In the genomic region with DNA sequence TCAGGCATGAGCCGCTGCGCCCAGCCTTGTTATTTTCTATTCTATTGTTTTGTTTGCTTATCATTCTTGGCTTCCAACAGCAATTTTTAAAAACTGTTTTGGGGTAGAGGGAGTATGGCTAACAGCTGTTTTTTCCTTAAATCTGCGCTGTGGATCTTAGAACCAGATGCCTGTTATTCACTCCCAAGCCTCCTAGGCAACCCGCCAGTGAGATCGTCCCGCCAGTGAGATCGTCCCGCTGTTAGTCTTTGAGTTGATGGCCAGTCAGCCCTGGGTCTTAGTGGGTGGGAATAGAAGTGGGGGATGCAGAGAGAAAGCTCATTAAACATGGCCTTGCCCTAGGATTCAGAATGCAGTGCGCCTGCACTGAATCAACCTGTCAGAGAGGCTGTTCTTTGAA, we compare ENCODE assay signal across 19 cellular contexts.
DNase-seq lines count a peak whose midpoint lies in the region; ATAC-seq and TF ChIP-seq lines count a peak whose summit lies in the region.
"Had no signal": no experiment of that assay in that cellular context is flagged by ENCODE, and none has a peak within 500 bp of the region (broad histone marks: within the 10 kb centered on the region; RNA-seq: fewer than 3 reads in every experiment).

No MANE protein-coding gene starts in this region.

- no peak overlapping the region for H3K18ac ChIP-seq in trophoblast cell (ENCODE audit: low read length)

- H4K91ac ChIP-seq in trophoblast cell (ENCODE audit: low read depth, low read length): no peak overlapping the region

- H3K9ac ChIP-seq in HUES48 (ENCODE audit: low read depth, low read length) (no peak overlapping the region), endodermal cell (ENCODE audit: extremely low read depth, low read length, poor library complexity, severe bottlenecking) (no peak overlapping the region), trophoblast cell (ENCODE audit: low read length) (no peak overlapping the region)
- H3K9ac ChIP-seq: KMS-11 had no signal

- H3K4ac ChIP-seq in trophoblast cell (ENCODE audit: low read depth, low read length): no peak overlapping the region

- no peak overlapping the region for H2BK5ac ChIP-seq in trophoblast cell (ENCODE audit: low read depth, low read length, poor library complexity)

- H3K4me1 Mint-ChIP-seq in endodermal cell: peaks cover 28% of the 10 kb centered on the region
- no peaks in the 10 kb centered on the region for H3K4me1 Mint-ChIP-seq in activated naive CD8-positive, alpha-beta T cell treated with anti-CD3 and anti-CD28 coated beads, Interleukin-2, amount 50 U/mL, for 24 hours
- H3K4me1 Mint-ChIP-seq: activated naive CD4-positive, alpha-beta T cell treated with anti-CD3 and anti-CD28 coated beads, Interleukin-2, amount 10 ng/mL, durations not matched to agents 7 days and 5 days had no signal

- no peak overlapping the region for H3K14ac ChIP-seq in trophoblast cell (ENCODE audit: low read length)

- H2AK5ac ChIP-seq in trophoblast cell (ENCODE audit: low read length): no peak overlapping the region

- no peak for ATAC-seq in activated naive CD8-positive, alpha-beta T cell treated with anti-CD3 and anti-CD28 coated beads, Interleukin-2, amount 50 U/mL, for 24 hours

- H3K4me1 ChIP-seq in HUES48 (ENCODE audit: control insufficient read depth, insufficient read depth, low read length): peaks cover 16% of the 10 kb centered on the region
- H3K4me1 ChIP-seq in endodermal cell (ENCODE audit: control insufficient read depth, insufficient read depth, low read length): peaks cover 4% of the 10 kb centered on the region
- H3K4me1 ChIP-seq in trophoblast cell (ENCODE audit: control insufficient read depth in 1 of 2, insufficient read depth in 2 of 2, low read length in 2 of 2): peaks cover 5 to 8% of the 10 kb centered on the region in 2 experiments
- H3K4me1 ChIP-seq in A673 (ENCODE audit: insufficient read depth, low read length, poor library complexity, severe bottlenecking): no peaks in the 10 kb centered on the region
- H3K4me1 ChIP-seq: Peyer's patch, suprapubic skin had no signal

- no peak overlapping the region for H2BK120ac ChIP-seq in trophoblast cell (ENCODE audit: insufficient read depth, low read length, poor library complexity)

- CTCF ChIA-PET in A673 (lab: Charles Lee): interaction anchor here (0.6 kb wide), 1 partner anchor 29 kb away, joined by 5 read pairs; no protein-coding TSS in a partner anchor

- H3K27ac ChIP-seq in HUES48 (ENCODE audit: low read depth, low read length): peak overlapping the region; percentile 2
- peak overlapping the region; percentile 39 for H3K27ac ChIP-seq in endodermal cell (ENCODE audit: low read depth, low read length)
- peak overlapping the region; percentile 41 for H3K27ac ChIP-seq in trophoblast cell (ENCODE audit: low read depth, low read length)
- H3K27ac ChIP-seq in A673 (ENCODE audit: low read depth, low read length, poor library complexity, severe bottlenecking): no peak overlapping the region
- H3K27ac ChIP-seq: epithelial cell of prostate, KMS-11, Peyer's patch, suprapubic skin had no signal

- no peak overlapping the region for H2AFZ ChIP-seq in trophoblast cell (ENCODE audit: insufficient read depth, low read length, poor library complexity)

- intact Hi-C loops in A673 (cut with micrococcal nuclease; ENCODE audit: unreplicated experiment): no loop called here

- no peak overlapping the region for H3K23ac ChIP-seq in trophoblast cell (ENCODE audit: low read length)

- no peak overlapping the region for H4K8ac ChIP-seq in trophoblast cell (ENCODE audit: low read depth, low read length)

- H3K9me3 ChIP-seq in HUES48 (ENCODE audit: control insufficient read depth, insufficient read depth, low read length): peaks cover 20% of the 10 kb centered on the region
- peaks cover 31% of the 10 kb centered on the region for H3K9me3 ChIP-seq in endodermal cell (ENCODE audit: control insufficient read depth, low read length)
- H3K9me3 ChIP-seq in trophoblast cell (ENCODE audit: insufficient read depth, low read depth, low read length): peaks cover 9% of the 10 kb centered on the region
- H3K9me3 ChIP-seq in A673 (ENCODE audit: low read depth, low read length, poor library complexity, severe bottlenecking): peaks cover 12% of the 10 kb centered on the region

- H3K27me3 ChIP-seq in HUES48 (ENCODE audit: control insufficient read depth, insufficient read depth, low read length) (no peaks in the 10 kb centered on the region), endodermal cell (ENCODE audit: control insufficient read depth, insufficient read depth, low read length, poor library complexity, severe bottlenecking) (no peaks in the 10 kb centered on the region), trophoblast cell (ENCODE audit: insufficient read depth, low read length) (no peaks in the 10 kb centered on the region), A673 (replicated peaks; ENCODE audit: insufficient read depth, low read depth, low read length, poor library complexity) (no peaks in the 10 kb centered on the region)
- H3K27me3 ChIP-seq: Peyer's patch, suprapubic skin had no signal

- H3K79me2 ChIP-seq in trophoblast cell (ENCODE audit: control insufficient read depth, insufficient read depth, low read length, poor library complexity): no peaks in the 10 kb centered on the region

- peak overlapping the region; percentile 63 for H3K27ac Mint-ChIP-seq in endodermal cell
- no peak overlapping the region for H3K27ac Mint-ChIP-seq in activated naive CD8-positive, alpha-beta T cell treated with anti-CD3 and anti-CD28 coated beads, Interleukin-2, amount 50 U/mL, for 24 hours
- H3K27ac Mint-ChIP-seq: activated naive CD4-positive, alpha-beta T cell treated with anti-CD3 and anti-CD28 coated beads, Interleukin-2, amount 10 ng/mL, durations not matched to agents 7 days and 5 days had no signal

- H2BK12ac ChIP-seq in trophoblast cell (ENCODE audit: low read length): peak overlapping the region; percentile 89

- no peak overlapping the region for H3K4me3 ChIP-seq in HUES48 (ENCODE audit: low read depth, low read length)
- H3K4me3 ChIP-seq in endodermal cell (ENCODE audit: low read length): no peak overlapping the region
- H3K4me3 ChIP-seq in trophoblast cell (ENCODE audit: low read depth, low read length): no peak overlapping the region
- H3K4me3 ChIP-seq in A673 (ENCODE audit: low read depth, low read length, poor library complexity, severe bottlenecking): no peak overlapping the region
- H3K4me3 ChIP-seq: Peyer's patch, smooth muscle cell, suprapubic skin had no signal

- peak overlapping the region; percentile 26 for H3K4me2 ChIP-seq in trophoblast cell (ENCODE audit: low read length)
- H3K4me2 ChIP-seq: KMS-11, smooth muscle cell had no signal

- H3K27me3 Mint-ChIP-seq in endodermal cell (ENCODE audit: insufficient read depth): peaks cover 2% of the 10 kb centered on the region
- H3K27me3 Mint-ChIP-seq in activated naive CD8-positive, alpha-beta T cell treated with anti-CD3 and anti-CD28 coated beads, Interleukin-2, amount 50 U/mL, for 24 hours: no peaks in the 10 kb centered on the region
- H3K27me3 Mint-ChIP-seq: activated naive CD4-positive, alpha-beta T cell treated with anti-CD3 and anti-CD28 coated beads, Interleukin-2, amount 10 ng/mL, durations not matched to agents 7 days and 5 days had no signal

- no peak for TF ChIP-seq CTCF in endodermal cell (conservative IDR thresholded peaks at IDR 0.05)
- TF ChIP-seq CTCF in A673 (conservative IDR thresholded peaks at IDR 0.05; ENCODE audit: low read depth, low read length): no peak

- H3K36me3 Mint-ChIP-seq in endodermal cell (ENCODE audit: low read depth): peaks cover 17% of the 10 kb centered on the region
- H3K36me3 Mint-ChIP-seq in activated naive CD8-positive, alpha-beta T cell treated with anti-CD3 and anti-CD28 coated beads, Interleukin-2, amount 50 U/mL, for 24 hours (ENCODE audit: low read depth): peaks cover 3% of the 10 kb centered on the region

- no peak overlapping the region for H4K12ac ChIP-seq in trophoblast cell (ENCODE audit: low read depth, low read length)

- DNase-seq in endodermal cell (peak; percentile 79), iPS-NIHi7 (ENCODE audit: extremely low spot score) (peak; percentile 53), trophoblast cell (no peak), RKO (ENCODE audit: low spot score) (no peak), NCI-H510A treated with DMSO at 0.1 percent for 48 hours (lab: John Stamatoyannopoulos, UW) (no peak), A673 (ENCODE audit: low spot score) (no peak)
- no peak for DNase-seq in activated naive CD8-positive, alpha-beta T cell treated with anti-CD3 and anti-CD28 coated beads, Interleukin-2, amount 50 U/mL, for 24 hours
- DNase-seq: activated CD4-positive, alpha-beta T cell treated with anti-CD3 and anti-CD28 coated beads, Interleukin-2, amount 50 U/mL, for 1 hour; activated naive CD4-positive, alpha-beta T cell treated with anti-CD3 and anti-CD28 coated beads, Interleukin-2, amount 10 ng/mL, durations not matched to agents 7 days and 5 days; kidney glomerular epithelial cell; NCI-H1048; NCI-H2171; Peyer's patch; posterior cingulate gyrus had no signal

- 61 to 90% methylated on average over 2 to 9 of the region's 9 CpGs for WGBS in endodermal cell (ENCODE audit: insufficient coverage in 1 of 2, insufficient read length in 1 of 2), 2 experiments
- no CpG with 5 or more reads among the region's 9 CpGs for WGBS in trophoblast cell (ENCODE audit: extremely low coverage, insufficient coverage, insufficient read length)

- H3K79me1 ChIP-seq in trophoblast cell (ENCODE audit: low read length): peaks cover 8% of the 10 kb centered on the region

- peaks cover 41% of the 10 kb centered on the region for H3K9me3 Mint-ChIP-seq in endodermal cell
- H3K9me3 Mint-ChIP-seq in activated naive CD8-positive, alpha-beta T cell treated with anti-CD3 and anti-CD28 coated beads, Interleukin-2, amount 50 U/mL, for 24 hours: peaks cover 12% of the 10 kb centered on the region

- no peaks in the 10 kb centered on the region for H3K36me3 ChIP-seq in HUES48 (ENCODE audit: control insufficient read depth, insufficient read depth, low read length)
- no peaks in the 10 kb centered on the region for H3K36me3 ChIP-seq in endodermal cell (ENCODE audit: control insufficient read depth, insufficient read depth, low read length)
- H3K36me3 ChIP-seq in trophoblast cell (ENCODE audit: control insufficient read depth in 1 of 2, insufficient read depth in 2 of 2, low read length in 2 of 2): no peaks in the 10 kb centered on the region
- no peaks in the 10 kb centered on the region for H3K36me3 ChIP-seq in A673 (ENCODE audit: insufficient read depth, low read length, poor library complexity, severe bottlenecking)
- H3K36me3 ChIP-seq: Peyer's patch, suprapubic skin had no signal

- POLR2A ChIA-PET in A673 (lab: Charles Lee; ENCODE audit: low non-redundant PET): no interaction called here

- no peak overlapping the region for H3K4me3 Mint-ChIP-seq in endodermal cell
- no peak overlapping the region for H3K4me3 Mint-ChIP-seq in activated naive CD8-positive, alpha-beta T cell treated with anti-CD3 and anti-CD28 coated beads, Interleukin-2, amount 50 U/mL, for 24 hours
- H3K4me3 Mint-ChIP-seq: activated naive CD4-positive, alpha-beta T cell treated with anti-CD3 and anti-CD28 coated beads, Interleukin-2, amount 10 ng/mL, durations not matched to agents 7 days and 5 days had no signal

- BruUV-seq in A673 (replicated peaks; lab: Mats Ljungman, UMichigan): no TSS peak

Comparison
In these comparisons a context has a peak if more than half of its experiments do, and no peak if none do; other contexts are left out.
1. DNase-seq: peak in endodermal cell (single experiment) and iPS-NIHi7 (single experiment); none in trophoblast cell (0 of 2), activated naive CD8-positive, alpha-beta T cell treated with anti-CD3 and anti-CD28 coated beads, Interleukin-2, amount 50 U/mL, for 24 hours (single experiment), RKO (single experiment), NCI-H510A treated with DMSO at 0.1 percent for 48 hours (single experiment) and A673 (single experiment).